ENCODE assay signal across 16 cellular contexts in genomic region chr12:42386310-42386709, GRCh38.
"Had no signal": no experiment of that assay in that cellular context is flagged by ENCODE, and none has a peak within 500 bp of the region (broad histone marks: within the 10 kb centered on the region; RNA-seq: fewer than 3 reads in every experiment).

No MANE protein-coding gene starts in this region.

- DNase-seq: effector memory CD8-positive, alpha-beta T cell; gastrocnemius medialis; heart right ventricle; hypothalamus; islet precursor cell; mucosa of descending colon; naive thymus-derived CD8-positive, alpha-beta T cell; posterior cingulate gyrus; right cardiac atrium; small intestine; stimulated activated CD4-positive, alpha-beta T cell treated with anti-CD3 and anti-CD28 coated beads, Interleukin-2, amount 100 ng/mL, for 48 hours; stimulated activated naive CD4-positive, alpha-beta T cell treated with Interleukin-2 at 50 U/mL for 16 hours had no signal

- H3K4me1 Mint-ChIP-seq: neural crest cell had no signal

- H3K9me3 Mint-ChIP-seq: effector memory CD8-positive, alpha-beta T cell; naive thymus-derived CD8-positive, alpha-beta T cell; neural crest cell; type B pancreatic cell had no signal

- H3K4me3 Mint-ChIP-seq: effector memory CD8-positive, alpha-beta T cell; naive thymus-derived CD8-positive, alpha-beta T cell; neural crest cell; type B pancreatic cell had no signal

- H3K27me3 Mint-ChIP-seq: effector memory CD8-positive, alpha-beta T cell; naive thymus-derived CD8-positive, alpha-beta T cell; type B pancreatic cell had no signal

- H3K27ac ChIP-seq: epithelial cell of prostate, esophagus muscularis mucosa, gastrocnemius medialis had no signal

- H3K4me1 ChIP-seq: esophagus muscularis mucosa, gastrocnemius medialis had no signal

- H3K4me3 ChIP-seq: esophagus muscularis mucosa, gastrocnemius medialis, heart right ventricle, mucosa of descending colon had no signal

- H3K27ac Mint-ChIP-seq: type B pancreatic cell had no signal

- H3K9me3 ChIP-seq: esophagus muscularis mucosa, gastrocnemius medialis, heart right ventricle, mucosa of descending colon had no signal

- H3K27me3 ChIP-seq: esophagus muscularis mucosa, gastrocnemius medialis, heart right ventricle had no signal

- ATAC-seq: effector memory CD8-positive, alpha-beta T cell; gastrocnemius medialis; mucosa of descending colon; naive thymus-derived CD8-positive, alpha-beta T cell had no signal
